8 cellular contexts compared by ENCODE assay signal in genomic region chr18:3261035-3261392, GRCh38. TPM values are rescaled to one million over a fixed set of nuclear protein-coding genes. Genes with fewer than 3 reads are reported as not detected.
A peak's percentile ranks its signal among the peaks of the same experiment; 100 is the strongest.
DNase-seq lines count a peak whose midpoint lies in the region; ATAC-seq and TF ChIP-seq lines count a peak whose summit lies in the region.

No MANE protein-coding gene starts in this region.

- peak overlapping the region; percentile 100 for H3K4me2 ChIP-seq in fibroblast of lung (ENCODE audit: extremely low read depth, insufficient read depth, low read length)

- H3K4me3 ChIP-seq in GM12864 (ENCODE audit: low read depth, low read length) = peak overlapping the region; percentile 95
- peak overlapping the region; percentile 91 for H3K4me3 ChIP-seq in SJSA1
- H3K4me3 ChIP-seq in fibroblast of lung (replicated peaks in 1 of 4; ENCODE audit: control extremely low read depth in 1 of 4, insufficient read depth in 1 of 4, low read depth in 3 of 4, low read length in 4 of 4) = peak overlapping the region; percentile 84 to 99 (median 86)
- H3K4me3 ChIP-seq in psoas muscle = peak overlapping the region; percentile 91

- H2AFZ ChIP-seq in fibroblast of lung (ENCODE audit: low read length) = peak overlapping the region; percentile 23

- intact Hi-C loops in psoas muscle (cut with DNase I) = loop anchor here (5.0 kb wide), 2 partner anchors 186 to 191 kb away; partner anchors contain the start of gene TGIF1 (in 1 of the 2)

- peak in 3 of 4 donors; percentile 1 to 17 (median 16) for ATAC-seq in psoas muscle
- no peak for ATAC-seq in HG02973 (IDR thresholded peaks at IDR 0.05; ENCODE audit: unreplicated experiment)

- H3K9me3 ChIP-seq in SJSA1 (replicated peaks) (no peaks in the 10 kb centered on the region), fibroblast of lung (ENCODE audit: control insufficient read depth, insufficient read depth, low read depth, low read length) (no peaks in the 10 kb centered on the region), psoas muscle (no peaks in the 10 kb centered on the region)

- H3K4me1 ChIP-seq in SJSA1 (replicated peaks) = peaks cover 67% of the 10 kb centered on the region
- H3K4me1 ChIP-seq in fibroblast of lung (ENCODE audit: control insufficient read depth, extremely low read depth, insufficient read depth, low read length) = peaks cover 30% of the 10 kb centered on the region
- peaks cover 68% of the 10 kb centered on the region for H3K4me1 ChIP-seq in psoas muscle

- TF ChIP-seq CTCF in GM12864 (IDR thresholded peaks at IDR 0.05; ENCODE audit: low read depth, low read length, missing control alignments) (no peak), fibroblast of lung (conservative IDR thresholded peaks at IDR 0.05 in 1 of 2, IDR thresholded peaks at IDR 0.05 in 1 of 2; ENCODE audit: low read depth in 1 of 2, low read length in 2 of 2) (no peak), psoas muscle (IDR thresholded peaks at IDR 0.05) (no peak)

- peak overlapping the region; percentile 100 for H3K9ac ChIP-seq in fibroblast of lung (ENCODE audit: insufficient read depth, low read length)

- peaks cover 87% of the 10 kb centered on the region for H3K36me3 ChIP-seq in SJSA1
- H3K36me3 ChIP-seq in fibroblast of lung (ENCODE audit: control insufficient read depth, insufficient read depth, low read length) = peaks cover 11% of the 10 kb centered on the region
- peaks cover 0 to 32% of the 10 kb centered on the region in 2 donors for H3K36me3 ChIP-seq in psoas muscle (ENCODE audit: insufficient read depth in 1 of 2, low read depth in 1 of 2)

- H4K20me1 ChIP-seq in fibroblast of lung (ENCODE audit: control insufficient read depth, extremely low read depth, insufficient read depth, low read length) = peaks cover 2% of the 10 kb centered on the region

- WGBS in psoas muscle, 3 donors = 2 to 8% (median 4%) methylated on average over 5 of the region's 5 CpGs

- H3K27me3 ChIP-seq in SJSA1 (replicated peaks) = no peaks in the 10 kb centered on the region
- H3K27me3 ChIP-seq in fibroblast of lung (ENCODE audit: control insufficient read depth, insufficient read depth, low read length) = no peaks in the 10 kb centered on the region
- H3K27me3 ChIP-seq in psoas muscle (ENCODE audit: insufficient read depth in 3 of 3, low read length in 2 of 3) = no peaks in the 10 kb centered on the region

- H3K27ac ChIP-seq in SJSA1 (peak overlapping the region; percentile 100), fibroblast of lung (ENCODE audit: insufficient read depth, low read length) (peak overlapping the region; percentile 99), psoas muscle (peak overlapping the region; percentile 99)

- no peak for DNase-seq in GM12864 (ENCODE audit: low read depth)
- no peak for DNase-seq in SJSA1 (ENCODE audit: low read depth in 1 of 2, low spot score in 2 of 2)
- no peak for DNase-seq in fibroblast of lung (ENCODE audit: low read depth in 2 of 2)
- DNase-seq in psoas muscle = no peak
- DNase-seq in NCI-H1436 (lab: John Stamatoyannopoulos, UW) = no peak
- no peak for DNase-seq in amniotic stem cell (lab: John Stamatoyannopoulos, UW)
- DNase-seq in HuH-7.5 (ENCODE audit: low spot score) = no peak

- peaks cover 57% of the 10 kb centered on the region for H3K79me2 ChIP-seq in fibroblast of lung (ENCODE audit: control insufficient read depth, insufficient read depth, low read length)

RNA-seq across cellular contexts. Expression of gene MYL12B, which starts 0.9 kb away (rescaled TPM):
- total RNA-seq in SJSA1 (2014; rRNA removed; shearing (Covaris generic)) = 561 and 830 TPM in 2 replicates
- total RNA-seq in fibroblast of lung = 259 and 473 TPM in 2 replicates
- 874 and 1,122 TPM in 2 replicates for polyA plus RNA-seq in fibroblast of lung
- polyA plus RNA-seq in fibroblast of lung (2012) = 666 and 755 TPM in 2 replicates
- 118 and 227 TPM in 2 replicates for polyA minus RNA-seq in fibroblast of lung (ENCODE audit: low replicate concordance)
- 100 to 1,000 TPM; 163 to 212 (median 180) TPM for total RNA-seq in psoas muscle
- polyA plus RNA-seq in psoas muscle = 100 to 1,000 TPM; 193 to 243 (median 240) TPM

RNA-seq across cellular contexts. Expression of gene MYL12A, which starts 13.4 kb away (rescaled TPM):
- 1,425 and 1,642 TPM in 2 replicates for total RNA-seq in SJSA1 (2014; rRNA removed; shearing (Covaris generic))
- total RNA-seq in fibroblast of lung (499 and 826 TPM in 2 replicates), psoas muscle (1,000 to 10,000 TPM in 3 of 4 donors, 100 to 1,000 TPM in 1; 995 to 3,547 (median 2,203) TPM)
- polyA plus RNA-seq in fibroblast of lung (985 and 1,436 TPM in 2 replicates), psoas muscle (1,000 to 10,000 TPM in 2 of 3 donors, 100 to 1,000 TPM in 1; 957 to 3,920 (median 1,327) TPM)
- polyA plus RNA-seq in fibroblast of lung (2012) = 632 and 849 TPM in 2 replicates
- polyA minus RNA-seq in fibroblast of lung (ENCODE audit: low replicate concordance) = 155 and 256 TPM in 2 replicates

RNA-seq across cellular contexts. Expression of gene MYOM1, which starts 41.2 kb away (rescaled TPM):
- not detected in 2 replicates for total RNA-seq in SJSA1 (2014; rRNA removed; shearing (Covaris generic))
- 0.26 and 0.83 TPM in 2 replicates for total RNA-seq in fibroblast of lung
- polyA plus RNA-seq in fibroblast of lung = 0.05 and 0.07 TPM in 2 replicates
- polyA plus RNA-seq in fibroblast of lung (2012) = 0.06 and 0.07 TPM in 2 replicates
- 0.22 TPM in 1 of 2 replicates, not detected in the other for polyA minus RNA-seq in fibroblast of lung (ENCODE audit: low replicate concordance)
- total RNA-seq in psoas muscle = 100 to 1,000 TPM; 388 to 842 (median 567) TPM
- 100 to 1,000 TPM in 2 of 3 donors, 10 to 100 TPM in 1; 54.8 to 209 (median 117) TPM for polyA plus RNA-seq in psoas muscle

Comparison
In these comparisons a context has a peak if more than half of its experiments do, and no peak if none do; other contexts are left out.
1. RNA of gene MYOM1, which starts 41.2 kb away (total RNA-seq): 388 to 842 TPM in psoas muscle; 0.26 to 0.83 TPM in fibroblast of lung and not detected in SJSA1; every median in the first group is over 100 times any median in the second.
2. Peak in every context shown above with its lines, with median percentiles within 50 percentile points of each other: H3K4me3 ChIP-seq and H3K27ac ChIP-seq.